ENCODE assay signal across 15 cellular contexts in the genomic region with DNA sequence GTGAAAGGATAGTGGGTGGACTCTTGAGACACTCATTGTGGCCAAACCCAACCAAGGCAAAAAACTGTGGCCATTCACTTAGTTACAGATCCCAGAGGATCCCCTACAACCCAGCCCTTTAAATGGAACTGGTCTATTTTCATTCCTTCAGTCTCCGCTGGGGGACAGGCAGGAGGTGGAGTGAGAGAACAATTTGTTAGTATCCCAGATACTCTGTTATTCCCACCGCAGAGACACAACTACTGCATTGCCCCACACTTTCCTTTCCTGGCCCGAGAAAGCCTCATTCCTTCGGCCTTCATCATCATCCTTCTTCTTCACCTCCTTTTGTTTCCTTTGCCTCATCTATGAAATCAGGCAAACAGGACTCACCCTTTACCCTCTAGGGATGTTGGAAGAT.
"Had no signal": no experiment of that assay in that cellular context is flagged by ENCODE, and none has a peak within 500 bp of the region (broad histone marks: within the 10 kb centered on the region; RNA-seq: fewer than 3 reads in every experiment).

No MANE protein-coding gene starts in this region.

- DNase-seq: activated CD4-positive, alpha-beta T cell treated with anti-CD3 and anti-CD28 coated beads, Interleukin-2, amount 10 ng/mL, durations not matched to agents 24 days and 14 days; activated CD4-positive, CD25-positive, alpha-beta regulatory T cell; activated CD8-positive, alpha-beta memory T cell treated with anti-CD3 and anti-CD28 coated beads, Interleukin-2, amount 50 U/mL, for 4 hours; activated CD8-positive, alpha-beta T cell treated with anti-CD3 and anti-CD28 coated beads, Interleukin-2, amount 10 ng/mL, durations not matched to agents 7 days and 5 days; activated gamma-delta T cell treated with Interleukin-2 at 50 U/mL for 16 hours; activated T-cell treated with anti-CD3 and anti-CD28 coated beads, Interleukin-2, amount 50 U/mL, for 72 hours; amniotic stem cell; body of pancreas; gastrocnemius medialis; right lobe of liver; SW 1271; upper lobe of right lung had no signal

- H3K4me2 ChIP-seq: smooth muscle cell had no signal

- H3K4me3 ChIP-seq: body of pancreas, gastrocnemius medialis, right lobe of liver, smooth muscle cell, thoracic aorta, upper lobe of right lung had no signal

- H3K27me3 ChIP-seq: body of pancreas, gastrocnemius medialis, right lobe of liver, upper lobe of right lung had no signal

- ATAC-seq: activated CD8-positive, alpha-beta T cell treated with anti-CD3 and anti-CD28 coated beads, Interleukin-2, amount 10 ng/mL, durations not matched to agents 7 days and 5 days; activated T-cell treated with anti-CD3 and anti-CD28 coated beads, Interleukin-2, amount 50 U/mL, for 72 hours; body of pancreas; natural killer cell treated with Interleukin-12 subunit alpha and Interleukin-12 subunit beta and Interleukin-15 and Interleukin-18, amount 100 ng/mL, for 72 hours; right lobe of liver; upper lobe of right lung had no signal

- H3K9me3 ChIP-seq: body of pancreas, gastrocnemius medialis, right lobe of liver, thoracic aorta, upper lobe of right lung had no signal

- H3K27ac ChIP-seq: body of pancreas, gastrocnemius medialis, right lobe of liver, thoracic aorta, upper lobe of right lung had no signal

- H3K36me3 ChIP-seq: gastrocnemius medialis, right lobe of liver, thoracic aorta, upper lobe of right lung had no signal

- H3K4me1 ChIP-seq: body of pancreas, gastrocnemius medialis, right lobe of liver, upper lobe of right lung had no signal
